Comparison of ENCODE assay signal across 14 cellular contexts in genomic region chr20:53898558-53898931, GRCh38.
A peak's percentile ranks its signal among the peaks of the same experiment; 100 is the strongest.
DNase-seq lines count a peak whose midpoint lies in the region; ATAC-seq and TF ChIP-seq lines count a peak whose summit lies in the region.
"Had no signal": no experiment of that assay in that cellular context is flagged by ENCODE, and none has a peak within 500 bp of the region (broad histone marks: within the 10 kb centered on the region; RNA-seq: fewer than 3 reads in every experiment).

No MANE protein-coding gene starts in this region.

- H3K4me1 ChIP-seq in BE2C = peaks cover 16% of the 10 kb centered on the region
- peaks cover 69% of the 10 kb centered on the region for H3K4me1 ChIP-seq in DOHH2 (ENCODE audit: control insufficient read depth, low read length)
- peaks cover 37% of the 10 kb centered on the region for H3K4me1 ChIP-seq in lower lobe of right lung

- no peaks in the 10 kb centered on the region for H3K79me2 ChIP-seq in DOHH2 (ENCODE audit: control insufficient read depth, low read length)

- CTCF ChIA-PET in activated CD8-positive, alpha-beta T cell treated with anti-CD3 and anti-CD28 coated beads, Interleukin-2, amount 10 ng/mL, durations not matched to agents 7 days and 5 days (lab: Charles Lee) = interaction anchor here (1.2 to 5.7 kb wide), 9 partner anchors 11 to 191 kb away, joined by 4 to 52 read pairs (median 11); no protein-coding TSS in a partner anchor

- H3K27me3 Mint-ChIP-seq in activated CD8-positive, alpha-beta T cell treated with anti-CD3 and anti-CD28 coated beads, Interleukin-2, amount 10 ng/mL, durations not matched to agents 7 days and 5 days (ENCODE audit: low read depth) = no peaks in the 10 kb centered on the region

- no peaks in the 10 kb centered on the region for H3K9me2 ChIP-seq in DOHH2 (replicated peaks; ENCODE audit: control insufficient read depth, low read length)

- H3K9me3 Mint-ChIP-seq in activated CD8-positive, alpha-beta T cell treated with anti-CD3 and anti-CD28 coated beads, Interleukin-2, amount 10 ng/mL, durations not matched to agents 7 days and 5 days (ENCODE audit: insufficient read depth) = no peaks in the 10 kb centered on the region

- peaks cover 26% of the 10 kb centered on the region for H3F3A ChIP-seq in DOHH2 (ENCODE audit: control insufficient read depth, insufficient read depth)

- H3K27ac Mint-ChIP-seq in activated CD8-positive, alpha-beta T cell treated with anti-CD3 and anti-CD28 coated beads, Interleukin-2, amount 10 ng/mL, durations not matched to agents 7 days and 5 days = peak overlapping the region; percentile 92

- H3K4me3 ChIP-seq in BE2C (ENCODE audit: low read depth, low read length) (peak overlapping the region; percentile 53), DOHH2 (ENCODE audit: low read length) (no peak overlapping the region; the same call in 1 of the 2 replicates), lower lobe of right lung (no peak overlapping the region)
- H3K4me3 ChIP-seq: ovary had no signal

- peak overlapping the region; percentile 69 for H3K27ac ChIP-seq in DOHH2 (ENCODE audit: low read depth, low read length)
- peak overlapping the region; percentile 10 for H3K27ac ChIP-seq in lower lobe of right lung
- H3K27ac ChIP-seq: ovary had no signal

- in situ Hi-C loops in ACHN (cut with HindIII; ENCODE audit: low pct_ligation_motif_present, low pct_unique_long_range_greater_than_20kb, low sequenced_read_pairs) = no loop called here

- intact Hi-C loops in lower lobe of right lung (cut with DNase I) = no loop called here

- H3K4me3 Mint-ChIP-seq in activated CD8-positive, alpha-beta T cell treated with anti-CD3 and anti-CD28 coated beads, Interleukin-2, amount 10 ng/mL, durations not matched to agents 7 days and 5 days = no peak overlapping the region

- peaks cover 83% of the 10 kb centered on the region for H3K4me1 Mint-ChIP-seq in activated CD8-positive, alpha-beta T cell treated with anti-CD3 and anti-CD28 coated beads, Interleukin-2, amount 10 ng/mL, durations not matched to agents 7 days and 5 days (ENCODE audit: low read depth)

- H3K36me3 ChIP-seq in BE2C (no peaks in the 10 kb centered on the region), DOHH2 (ENCODE audit: control insufficient read depth, low read length) (no peaks in the 10 kb centered on the region), lower lobe of right lung (no peaks in the 10 kb centered on the region)
- H3K36me3 ChIP-seq: ovary had no signal

- no peak for DNase-seq in BE2C
- DNase-seq in activated CD8-positive, alpha-beta T cell treated with anti-CD3 and anti-CD28 coated beads, Interleukin-2, amount 10 ng/mL, durations not matched to agents 7 days and 5 days = no peak
- DNase-seq in lower lobe of right lung = no peak
- no peak for DNase-seq in medulla oblongata (ENCODE audit: extremely low spot score)
- no peak for DNase-seq in kidney glomerular epithelial cell (lab: John Stamatoyannopoulos, UW)
- DNase-seq in ACHN = no peak
- DNase-seq: activated CD4-positive, alpha-beta T cell treated with anti-CD3 and anti-CD28 coated beads for 1 hour; Caco-2; left ventricle myocardium superior; NCI-H526; ovary; stimulated activated CD4-positive, alpha-beta T cell treated with anti-CD3 and anti-CD28 coated beads, Interleukin-1b, Interleukin-23, amount 100 ng/mL, for 48 hours had no signal

- peak overlapping the region; percentile 67 for H3K4me2 ChIP-seq in DOHH2 (ENCODE audit: low read length)

- H3K27me3 ChIP-seq in BE2C = no peaks in the 10 kb centered on the region
- no peaks in the 10 kb centered on the region for H3K27me3 ChIP-seq in DOHH2 (ENCODE audit: control insufficient read depth, low read length)
- no peaks in the 10 kb centered on the region for H3K27me3 ChIP-seq in lower lobe of right lung (ENCODE audit: low read depth)
- H3K27me3 ChIP-seq: ovary had no signal

- no peak for ATAC-seq in activated CD8-positive, alpha-beta T cell treated with anti-CD3 and anti-CD28 coated beads, Interleukin-2, amount 10 ng/mL, durations not matched to agents 7 days and 5 days
- ATAC-seq in lower lobe of right lung (no peak), HG03159 (IDR thresholded peaks at IDR 0.05; ENCODE audit: unreplicated experiment) (no peak)

- H3K9me3 ChIP-seq in BE2C = no peaks in the 10 kb centered on the region
- H3K9me3 ChIP-seq in DOHH2 (ENCODE audit: control insufficient read depth, insufficient read depth, low read length) = no peaks in the 10 kb centered on the region
- H3K9me3 ChIP-seq in lower lobe of right lung = no peaks in the 10 kb centered on the region
- H3K9me3 ChIP-seq: Caco-2, ovary had no signal

- POLR2A ChIA-PET in activated CD8-positive, alpha-beta T cell treated with anti-CD3 and anti-CD28 coated beads, Interleukin-2, amount 10 ng/mL, durations not matched to agents 7 days and 5 days (lab: Charles Lee) = interaction anchor here (1.3 to 2.7 kb wide), 3 partner anchors 13 to 59 kb away, joined by 4 to 22 read pairs (median 10); no protein-coding TSS in a partner anchor

- H3K36me3 Mint-ChIP-seq in activated CD8-positive, alpha-beta T cell treated with anti-CD3 and anti-CD28 coated beads, Interleukin-2, amount 10 ng/mL, durations not matched to agents 7 days and 5 days (ENCODE audit: low read depth) = peaks cover 4% of the 10 kb centered on the region

- no peaks in the 10 kb centered on the region for H4K20me1 ChIP-seq in DOHH2 (ENCODE audit: control insufficient read depth, insufficient read depth, low read depth, low read length)

- TF ChIP-seq CTCF in BE2C (IDR thresholded peaks at IDR 0.05; ENCODE audit: low read depth, low read length) = no peak
- no peak for TF ChIP-seq CTCF in DOHH2 (IDR thresholded peaks at IDR 0.05; ENCODE audit: low read depth, low read length, poor library complexity, severe bottlenecking)
- TF ChIP-seq CTCF in lower lobe of right lung (IDR thresholded peaks at IDR 0.05) = no peak
